9 cellular contexts compared by ENCODE assay signal in genomic region chr11:119315139-119316016, GRCh38. TPM values are rescaled to one million over a fixed set of nuclear protein-coding genes. Genes with fewer than 3 reads are reported as not detected.
A peak's percentile ranks its signal among the peaks of the same experiment; 100 is the strongest.
DNase-seq lines count a peak whose midpoint lies in the region; TF ChIP-seq lines count a peak whose summit lies in the region.
"Had no signal": no experiment of that assay in that cellular context is flagged by ENCODE, and none has a peak within 500 bp of the region (broad histone marks: within the 10 kb centered on the region; RNA-seq: fewer than 3 reads in every experiment).

No MANE protein-coding gene starts in this region.

- H3K27me3 ChIP-seq in KMS-11 (ENCODE audit: insufficient read depth, low read depth) (no peaks in the 10 kb centered on the region; the same call in 1 of the 2 replicates), mucosa of rectum (ENCODE audit: control insufficient read depth in 2 of 2, insufficient read depth in 2 of 2, low read length in 2 of 2) (peaks cover 18 to 38% of the 10 kb centered on the region in 2 donors), thymus (ENCODE audit: control insufficient read depth, insufficient read depth) (peaks cover 38% of the 10 kb centered on the region)

- H3K36me3 ChIP-seq in KMS-11 (ENCODE audit: insufficient read depth) (no peaks in the 10 kb centered on the region), mucosa of rectum (ENCODE audit: control insufficient read depth in 2 of 2, insufficient read depth in 2 of 2, low read length in 2 of 2) (no peaks in the 10 kb centered on the region), thymus (ENCODE audit: control insufficient read depth, insufficient read depth) (peaks cover 10% of the 10 kb centered on the region)

- peak overlapping the region; percentile 76 for H3K4me2 ChIP-seq in KMS-11

- peaks cover 21% of the 10 kb centered on the region for H3K4me1 Mint-ChIP-seq in endothelial cell (ENCODE audit: unreplicated experiment)

- H3K4me3 ChIP-seq in KMS-11 (IDR thresholded peaks at IDR 0.05; ENCODE audit: insufficient read depth, low read depth, low read length) (no peak overlapping the region), mucosa of rectum (ENCODE audit: low read length in 2 of 2) (peak overlapping the region; percentile 66 to 69), thymus (ENCODE audit: low read length) (peak overlapping the region; percentile 59)

- H3K9ac ChIP-seq in KMS-11 (peak overlapping the region; percentile 34; the same call in 1 of the 2 replicates), mucosa of rectum (ENCODE audit: low read depth in 1 of 2, low read length in 2 of 2) (peak overlapping the region; percentile 59 to 65)

- no peaks in the 10 kb centered on the region for H3K9me3 Mint-ChIP-seq in endothelial cell (ENCODE audit: unreplicated experiment)

- 3% methylated on average over 29 of the region's 29 CpGs for WGBS in thymus

- H3K79me2 ChIP-seq in KMS-11 (ENCODE audit: insufficient read depth, low read depth), result no peaks in the 10 kb centered on the region

- TF ChIP-seq CTCF in KMS-11 (conservative IDR thresholded peaks at IDR 0.05; ENCODE audit: low read depth, low read length) (peak; percentile 24; the same call in 1 of the 2 replicates), endothelial cell (IDR thresholded peaks at IDR 0.05; ENCODE audit: unreplicated experiment) (peak; percentile 41)

- H3K27ac ChIP-seq in KMS-11 (no peak overlapping the region; the same call in 1 of the 2 replicates), mucosa of rectum (ENCODE audit: low read depth in 2 of 2, low read length in 2 of 2) (peak overlapping the region; percentile 63 to 68), thymus (ENCODE audit: low read depth) (peak overlapping the region; percentile 25)

- peak overlapping the region; percentile 87 for H2AFZ ChIP-seq in KMS-11 (ENCODE audit: low read depth)

- DNase-seq in DMS53 treated with DMSO at 0.1 percent for 48 hours (lab: John Stamatoyannopoulos, UW; ENCODE audit: unreplicated experiment), result peak; percentile 67
- DNase-seq in activated CD4-positive, alpha-beta T cell treated with anti-CD3 and anti-CD28 coated beads, Interleukin-2, amount 50 U/mL, for 1 hour, result peak; percentile 53
- no peak for DNase-seq in endothelial cell (ENCODE audit: low spot score)
- no peak for DNase-seq in NCI-H1694 (lab: John Stamatoyannopoulos, UW)
- no peak for DNase-seq in NCI-H1694 treated with DMSO at 0.1 percent for 48 hours (lab: John Stamatoyannopoulos, UW)

- H3K27ac Mint-ChIP-seq in endothelial cell (ENCODE audit: unreplicated experiment), result no peak overlapping the region

- no peaks in the 10 kb centered on the region for H4K20me1 ChIP-seq in KMS-11 (ENCODE audit: insufficient read depth)

- H3K4me1 ChIP-seq in KMS-11 (ENCODE audit: low read depth, poor library complexity, severe bottlenecking) (peaks cover 6% of the 10 kb centered on the region), mucosa of rectum (ENCODE audit: control insufficient read depth in 2 of 2, insufficient read depth in 2 of 2, low read length in 2 of 2) (peaks cover 10 to 32% of the 10 kb centered on the region in 2 donors), thymus (ENCODE audit: control insufficient read depth, insufficient read depth, low read length) (peaks cover 26% of the 10 kb centered on the region)

- H3K9me3 ChIP-seq in mucosa of rectum (ENCODE audit: control insufficient read depth in 2 of 2, low read length in 2 of 2) (no peaks in the 10 kb centered on the region), thymus (ENCODE audit: control insufficient read depth) (no peaks in the 10 kb centered on the region)

- H3K4me3 Mint-ChIP-seq in endothelial cell (ENCODE audit: unreplicated experiment), result peak overlapping the region; percentile 51

- H3K36me3 Mint-ChIP-seq in endothelial cell (ENCODE audit: low read depth, unreplicated experiment), result peaks cover 7% of the 10 kb centered on the region

- peaks cover 11% of the 10 kb centered on the region for H3K27me3 Mint-ChIP-seq in endothelial cell (ENCODE audit: unreplicated experiment)

RNA-seq across cellular contexts. Expression of gene MCAM, which starts 1.6 kb away (rescaled TPM):
- 78.3 TPM for total RNA-seq in endothelial cell (ENCODE audit: unreplicated experiment)
- polyA plus RNA-seq in thymus, result 54.4 TPM

RNA-seq across cellular contexts. Expression of gene RNF26, which starts 18.9 kb away (rescaled TPM):
- 31.5 TPM for total RNA-seq in endothelial cell (ENCODE audit: unreplicated experiment)
- polyA plus RNA-seq in thymus, result 9.0 TPM

RNA-seq across cellular contexts. Expression of gene C1QTNF5, which starts 25.3 kb away (rescaled TPM):
- total RNA-seq in endothelial cell (ENCODE audit: unreplicated experiment), result 26.0 TPM
- polyA plus RNA-seq in thymus, result 8.6 TPM
- total RNA-seq: NCI-H460 had no signal

RNA-seq across cellular contexts. Expression of gene MFRP, which starts 31.1 kb away (rescaled TPM):
- total RNA-seq in endothelial cell (ENCODE audit: unreplicated experiment), result 0.13 TPM
- 0.05 TPM for polyA plus RNA-seq in thymus
- total RNA-seq: NCI-H460 had no signal

Comparison
In these comparisons a context has a peak if more than half of its experiments do, and no peak if none do; other contexts are left out.
1. DNase-seq: peak in DMS53 treated with DMSO at 0.1 percent for 48 hours (single experiment) and activated CD4-positive, alpha-beta T cell treated with anti-CD3 and anti-CD28 coated beads, Interleukin-2, amount 50 U/mL, for 1 hour (single experiment); none in endothelial cell (single experiment), NCI-H1694 (single experiment) and NCI-H1694 treated with DMSO at 0.1 percent for 48 hours (single experiment).